Comparison of ENCODE assay signal across 9 cellular contexts in genomic region chr20:15042723-15043122, GRCh38.
"Had no signal": no experiment of that assay in that cellular context is flagged by ENCODE, and none has a peak within 500 bp of the region (broad histone marks: within the 10 kb centered on the region; RNA-seq: fewer than 3 reads in every experiment).

No MANE protein-coding gene starts in this region.

- FAIRE-seq: H1, H54, HTR-8/SVneo, K562 had no signal

- H3K4me3 ChIP-seq: GM23338, K562 had no signal

- H2AFZ ChIP-seq: GM23338 had no signal

- DNase-seq: H9, HCEC 1CT, Kasumi-1, KG1 had no signal

- H3K4me2 ChIP-seq: GM23338 had no signal

- ATAC-seq: GM23338, K562 had no signal
